Comparison of ENCODE assay signal across 21 cellular contexts in the genomic region with DNA sequence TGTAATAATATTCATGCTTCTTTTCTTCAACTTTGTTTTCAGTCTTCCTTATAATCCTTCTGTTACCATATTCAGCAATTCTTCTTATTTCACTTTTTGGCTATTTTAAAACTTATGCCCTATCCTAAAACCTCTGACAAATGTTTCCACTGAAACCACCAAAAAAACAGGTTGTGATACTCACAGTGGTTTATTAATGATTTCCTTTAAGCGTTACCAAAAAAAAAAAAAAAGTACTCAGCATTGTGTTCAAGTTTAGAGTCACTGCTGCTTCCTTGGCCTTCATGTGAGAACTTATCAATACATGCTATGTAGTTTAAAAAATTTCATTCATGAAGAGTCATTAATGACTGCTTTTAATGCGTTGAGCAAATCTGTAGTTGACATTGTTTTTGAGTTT.
DNase-seq lines count a peak whose midpoint lies in the region; ATAC-seq and FAIRE-seq lines count a peak whose summit lies in the region.
"Had no signal": no experiment of that assay in that cellular context is flagged by ENCODE, and none has a peak within 500 bp of the region (broad histone marks: within the 10 kb centered on the region; RNA-seq: fewer than 3 reads in every experiment).

No MANE protein-coding gene starts in this region.

- DNase-seq in NCI-H1694 (lab: John Stamatoyannopoulos, UW): no peak
- DNase-seq in activated CD4-positive, alpha-beta T cell treated with anti-CD3 and anti-CD28 coated beads, Interleukin-2, amount 50 U/mL, for 48 hours: no peak
- no peak for DNase-seq in NCI-H2171 treated with DMSO at 0.1 percent for 48 hours (lab: John Stamatoyannopoulos, UW)
- DNase-seq in HTR-8/SVneo (ENCODE audit: insufficient read length, low spot score): no peak
- DNase-seq: activated CD4-positive, alpha-beta memory T cell treated with anti-CD3 and anti-CD28 coated beads for 36 hours; activated naive CD4-positive, alpha-beta T cell treated with anti-CD3 and anti-CD28 coated beads, Interleukin-2, amount 10 ng/mL, durations not matched to agents 7 days and 5 days; activated T-cell treated with anti-CD3 and anti-CD28 coated beads, Interleukin-2, amount 50 U/mL, for 1 hour; aorta; KBM-7; naive B cell; NCI-H2107; NCI-H524; ovary; stimulated activated CD4-positive, alpha-beta T cell treated with anti-CD3 and anti-CD28 coated beads, Interleukin-1b, Interleukin-23, amount 100 ng/mL, for 48 hours; trophoblast cell had no signal

- ATAC-seq in GM18499 (IDR thresholded peaks at IDR 0.05; ENCODE audit: insufficient read depth, unreplicated experiment) (peak; percentile 48), GM19395 (IDR thresholded peaks at IDR 0.05; ENCODE audit: unreplicated experiment) (peak; percentile 91), HG02798 (IDR thresholded peaks at IDR 0.05; ENCODE audit: poor library complexity, unreplicated experiment) (peak; percentile 66), HG03442 (IDR thresholded peaks at IDR 0.05; ENCODE audit: unreplicated experiment) (peak; percentile 53)
- ATAC-seq: Right ventricle myocardium inferior had no signal

- FAIRE-seq in HTR-8/SVneo (lab: Jason Lieb, UNC): no peak
- FAIRE-seq: islet of Langerhans had no signal
